ENCODE assay signal across 9 cellular contexts in the genomic region with DNA sequence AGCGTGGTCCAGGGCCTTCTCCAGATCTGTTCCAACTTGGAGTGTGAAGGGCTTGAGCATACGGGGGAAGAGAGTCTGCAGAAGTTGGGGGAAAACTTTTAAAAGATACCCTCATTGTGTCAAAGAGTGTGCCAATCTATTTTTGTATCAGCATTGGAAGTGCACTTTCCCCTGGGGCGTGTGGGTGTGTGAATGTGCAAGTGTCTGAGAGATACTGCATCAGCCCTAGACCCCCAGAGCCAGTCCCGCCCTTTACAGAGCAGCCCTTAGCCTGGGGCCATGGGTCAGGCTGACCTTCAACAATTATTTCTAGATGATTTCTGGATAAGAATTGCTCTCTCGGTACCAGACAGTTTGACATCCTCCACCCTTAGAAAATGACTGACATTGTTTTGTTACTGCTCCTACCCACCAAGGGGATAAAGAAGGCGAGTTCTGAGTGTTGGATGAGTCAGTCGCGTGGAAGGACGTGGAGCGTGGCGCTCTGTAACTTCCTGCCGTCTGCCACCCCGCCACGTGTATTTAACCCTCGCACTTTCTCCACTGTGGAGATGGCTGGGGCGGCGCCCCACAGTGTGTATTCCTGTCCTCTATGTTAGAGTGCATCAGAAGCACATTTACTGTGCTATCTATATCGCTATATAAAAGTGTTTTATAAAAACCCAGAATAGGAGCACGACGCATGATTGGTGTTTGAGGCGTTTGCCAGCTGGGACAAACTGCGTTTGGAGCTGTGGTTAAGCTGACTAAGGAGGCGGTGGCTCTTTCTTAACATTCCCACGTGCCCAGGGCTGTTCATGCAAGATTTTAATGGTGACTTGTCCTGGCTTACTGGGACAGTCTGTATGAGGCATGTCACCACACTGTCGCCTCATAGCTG.
A peak's percentile ranks its signal among the peaks of the same experiment; 100 is the strongest.
DNase-seq lines count a peak whose midpoint lies in the region; ATAC-seq and TF ChIP-seq lines count a peak whose summit lies in the region.
"Had no signal": no experiment of that assay in that cellular context is flagged by ENCODE, and none has a peak within 500 bp of the region (broad histone marks: within the 10 kb centered on the region; RNA-seq: fewer than 3 reads in every experiment).

No MANE protein-coding gene starts in this region.

- TF ChIP-seq POLR2A in NB4 (IDR thresholded peaks at IDR 0.05; ENCODE audit: extremely low read depth, insufficient read length) = no peak

- peak overlapping the region; percentile 89 for H3K27ac Mint-ChIP-seq in neural progenitor cell

- peaks cover 2% of the 10 kb centered on the region for H3K9me3 Mint-ChIP-seq in neural progenitor cell

- H3K4me3 ChIP-seq in NB4 (ENCODE audit: low read depth, low read length) (no peak overlapping the region), dorsolateral prefrontal cortex (no peak overlapping the region), neural progenitor cell (no peak overlapping the region), hepatocyte (no peak overlapping the region)

- H3K27me3 ChIP-seq in dorsolateral prefrontal cortex (no peaks in the 10 kb centered on the region), neural progenitor cell (no peaks in the 10 kb centered on the region), hepatocyte (no peaks in the 10 kb centered on the region)

- DNase-seq in EH (ENCODE audit: low read depth) = peak; percentile 72
- peak; percentile 73 for DNase-seq in NB4 (ENCODE audit: low read depth)
- DNase-seq in dorsolateral prefrontal cortex = peak in 5 of 10 donors; percentile 48 to 71 (median 55)
- DNase-seq in neural progenitor cell (ENCODE audit: low spot score) = no peak
- DNase-seq in NCI-H82 (lab: John Stamatoyannopoulos, UW) = no peak
- DNase-seq in hepatocyte (ENCODE audit: low spot score) = no peak
- DNase-seq: NCI-H69 had no signal

- H3K9me3 ChIP-seq in neural progenitor cell (ENCODE audit: low read depth) (no peaks in the 10 kb centered on the region), hepatocyte (ENCODE audit: low read depth) (no peaks in the 10 kb centered on the region)

- peaks cover 42% of the 10 kb centered on the region for H3K4me1 Mint-ChIP-seq in neural progenitor cell

- no peaks in the 10 kb centered on the region for H3K79me2 ChIP-seq in neural progenitor cell (ENCODE audit: low read depth)
- no peaks in the 10 kb centered on the region for H3K79me2 ChIP-seq in hepatocyte

- TF ChIP-seq CTCF in NB4 (IDR thresholded peaks at IDR 0.05; ENCODE audit: low read depth, low read length) = no peak
- no peak for TF ChIP-seq CTCF in dorsolateral prefrontal cortex (IDR thresholded peaks at IDR 0.05 in 54 of 56, conservative IDR thresholded peaks at IDR 0.05 in 2 of 56; ENCODE audit: low read depth in 1 of 56, partially characterized antibody in 56 of 56)
- no peak for TF ChIP-seq CTCF in neural progenitor cell (IDR thresholded peaks at IDR 0.05)
- no peak for TF ChIP-seq CTCF in hepatocyte (IDR thresholded peaks at IDR 0.05; ENCODE audit: poor library complexity)

- H3K27me3 Mint-ChIP-seq in neural progenitor cell (ENCODE audit: insufficient read depth, low read depth) = peaks cover 7% of the 10 kb centered on the region

- H2AFZ ChIP-seq in neural progenitor cell (replicated peaks) = no peak overlapping the region
- no peak overlapping the region for H2AFZ ChIP-seq in hepatocyte

- peaks cover 22% of the 10 kb centered on the region for H3F3A ChIP-seq in neural progenitor cell (ENCODE audit: low read depth)

- no peaks in the 10 kb centered on the region for H3K9me2 ChIP-seq in hepatocyte (replicated peaks; ENCODE audit: insufficient read depth)

- peaks cover 23% of the 10 kb centered on the region for H3K36me3 Mint-ChIP-seq in neural progenitor cell

- H3K27ac ChIP-seq in dorsolateral prefrontal cortex (peak overlapping the region in 36 of 59 donors; percentile 0 to 87 (median 46)), neural progenitor cell (no peak overlapping the region), hepatocyte (no peak overlapping the region)

- no peak overlapping the region for H3K4me2 ChIP-seq in neural progenitor cell
- H3K4me2 ChIP-seq in hepatocyte = no peak overlapping the region

- H3K4me1 ChIP-seq in neural progenitor cell (peaks cover 20% of the 10 kb centered on the region), hepatocyte (ENCODE audit: insufficient read depth) (peaks cover 27% of the 10 kb centered on the region)

- intact Hi-C loops in dorsolateral prefrontal cortex (cut with DNase I) = no loop called here

- H4K20me1 ChIP-seq in neural progenitor cell (ENCODE audit: low read depth) (peaks cover 7% of the 10 kb centered on the region), hepatocyte (ENCODE audit: insufficient read depth, poor library complexity, severe bottlenecking) (no peaks in the 10 kb centered on the region)

- H3K36me3 ChIP-seq in neural progenitor cell = no peaks in the 10 kb centered on the region
- no peaks in the 10 kb centered on the region for H3K36me3 ChIP-seq in hepatocyte (replicated peaks; ENCODE audit: insufficient read depth, low read depth)

- WGBS in hepatocyte (ENCODE audit: low lambda C conversion rate, missing lambda C conversion rate) = 88% methylated on average over 25 of the region's 25 CpGs

- H3K4me3 Mint-ChIP-seq in neural progenitor cell = no peak overlapping the region

- ATAC-seq in GM21825 (IDR thresholded peaks at IDR 0.05; ENCODE audit: unreplicated experiment) (no peak), GM21619 (IDR thresholded peaks at IDR 0.05; ENCODE audit: unreplicated experiment) (no peak)

- no peak overlapping the region for H3K9ac ChIP-seq in neural progenitor cell

Comparison
In these comparisons a context has a peak if more than half of its experiments do, and no peak if none do; other contexts are left out.
1. DNase-seq: peak in EH (single experiment) and NB4 (single experiment); none in neural progenitor cell (single experiment), NCI-H82 (single experiment) and hepatocyte (single experiment).
2. H3K27ac ChIP-seq: peak in dorsolateral prefrontal cortex (36 of 59); none in neural progenitor cell (single experiment) and hepatocyte (single experiment).